ENCODE assay signal across 1 cellular context in genomic region chr4:140135529-140136021, GRCh38.
TF ChIP-seq lines count a peak whose summit lies in the region.

No MANE protein-coding gene starts in this region.

TF ChIP-seq in HepG2, 621 proteins besides CTCF, POLR2A, EP300 and RAD21 (continued from another document):
- no peak for TF ChIP-seq PRDM10 (CRISPR knock-in tag; IDR thresholded peaks at IDR 0.05; ENCODE audit: low read depth)
- TF ChIP-seq SIN3A (IDR thresholded peaks at IDR 0.05; ENCODE audit: borderline replicate concordance, low read depth, low read length): no peak
- no peak for TF ChIP-seq CHD4 (IDR thresholded peaks at IDR 0.05; ENCODE audit: borderline replicate concordance, low read length)
- no peak for TF ChIP-seq ZSCAN22 (CRISPR knock-in tag; IDR thresholded peaks at IDR 0.05)
- no peak for TF ChIP-seq POLR2AphosphoS2 (IDR thresholded peaks at IDR 0.05; ENCODE audit: low read depth, low read length)
- TF ChIP-seq NCOA5 (CRISPR knock-in tag; IDR thresholded peaks at IDR 0.05): no peak
- TF ChIP-seq ZFP62 (CRISPR knock-in tag; IDR thresholded peaks at IDR 0.05): no peak
- no peak for TF ChIP-seq CAMTA2 (CRISPR knock-in tag; IDR thresholded peaks at IDR 0.05; ENCODE audit: borderline replicate concordance)
